6 cellular contexts compared by ENCODE assay signal in the genomic region with DNA sequence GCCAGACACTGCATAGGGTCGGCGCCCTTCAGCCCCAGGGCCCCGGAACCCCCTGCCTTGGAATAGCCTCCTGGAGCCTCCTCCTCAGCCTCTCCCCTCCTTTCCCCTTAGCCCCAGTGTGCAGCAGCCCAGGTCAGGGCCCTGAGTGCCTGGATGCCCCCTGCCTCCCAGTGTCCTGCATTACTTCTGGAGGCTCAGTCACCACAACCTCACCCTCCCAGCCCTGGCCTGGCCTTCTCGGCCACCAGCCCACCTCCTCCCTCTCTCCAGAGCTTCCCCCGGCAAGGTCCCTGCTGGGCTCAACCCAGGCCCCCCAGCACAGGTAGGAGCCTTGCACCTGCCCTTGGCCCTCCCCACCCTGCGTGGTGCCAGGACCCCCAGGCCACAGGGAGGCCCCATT.
DNase-seq lines count a peak whose midpoint lies in the region; ATAC-seq, FAIRE-seq and TF ChIP-seq lines count a peak whose summit lies in the region.
"Not testable (repeated sequence)": the region's sequence is repeated elsewhere in the genome, so short reads cannot be mapped to it uniquely, and the experiment has no call there.

No MANE protein-coding gene starts in this region.

- peak overlapping the region; percentile 89 for H3K4me3 ChIP-seq in GM12865 (ENCODE audit: low read depth, low read length)
- not testable (repeated sequence) for H3K4me3 ChIP-seq in MM.1S (ENCODE audit: low read length); HepG2 (replicated peaks in 1 of 3; ENCODE audit: insufficient read depth in 1 of 3, low read depth in 2 of 3, low read length in 3 of 3); upper lobe of right lung

- not testable (repeated sequence) for FAIRE-seq in HepG2 (lab: Jason Lieb, UNC)

- H3K9me3 Mint-ChIP-seq in activated B cell treated with CpG ODN at 0.5 μM for 24 hours = not testable (repeated sequence)

- not testable (repeated sequence) for DNase-seq in GM12865 (ENCODE audit: low read depth); MM.1S; HepG2 (ENCODE audit: low spot score); sciatic nerve (ENCODE audit: low spot score); upper lobe of right lung
- DNase-seq in activated B cell treated with CpG ODN at 0.5 μM for 24 hours = peak; percentile 14

- in situ Hi-C loops in HepG2 (cut with HindIII; ENCODE audit: extremely low pct_ligation_motif_present, low pct_unique_long_range_greater_than_20kb) = not testable (repeated sequence)

- TF ChIP-seq CTCF in GM12865 (IDR thresholded peaks at IDR 0.05; ENCODE audit: insufficient read depth, low read depth, low read length, missing control alignments); MM.1S (IDR thresholded peaks at IDR 0.05; ENCODE audit: low read length); activated B cell treated with CpG ODN at 0.5 μM for 24 hours (IDR thresholded peaks at IDR 0.05); HepG2 (CRISPR knock-in tag; IDR thresholded peaks at IDR 0.05); upper lobe of right lung (IDR thresholded peaks at IDR 0.05): not testable (repeated sequence)

- H2AFZ ChIP-seq in MM.1S (ENCODE audit: low read length); HepG2 (ENCODE audit: low read length): not testable (repeated sequence)

- TF ChIP-seq POLR2A in HepG2 (IDR thresholded peaks at IDR 0.05; ENCODE audit: insufficient read depth in 1 of 2, low read depth in 2 of 2, low read length in 2 of 2) = not testable (repeated sequence)

- not testable (repeated sequence) for TF ChIP-seq EP300 in HepG2 (IDR thresholded peaks at IDR 0.05; ENCODE audit: low read depth in 2 of 2, low read length in 2 of 2); HepG2 (CRISPR knock-in tag; IDR thresholded peaks at IDR 0.05; ENCODE audit: borderline replicate concordance)

- H3K36me3 ChIP-seq in MM.1S (replicated peaks; ENCODE audit: insufficient read depth, low read length); HepG2 (replicated peaks in 1 of 2; ENCODE audit: control insufficient read depth in 1 of 2, insufficient read depth in 2 of 2, low read length in 2 of 2); upper lobe of right lung: not testable (repeated sequence)

- H3K27ac Mint-ChIP-seq in activated B cell treated with CpG ODN at 0.5 μM for 24 hours = not testable (repeated sequence)

- peaks cover 43% of the 10 kb centered on the region for H3K36me3 Mint-ChIP-seq in activated B cell treated with CpG ODN at 0.5 μM for 24 hours (ENCODE audit: low read depth)

- H4K20me1 ChIP-seq in MM.1S (ENCODE audit: insufficient read depth, low read length); HepG2 (ENCODE audit: insufficient read depth, low read length): not testable (repeated sequence)

- H3K27me3 ChIP-seq in MM.1S (replicated peaks; ENCODE audit: insufficient read depth, low read length); upper lobe of right lung: not testable (repeated sequence)
- H3K27me3 ChIP-seq in HepG2 (ENCODE audit: control insufficient read depth in 1 of 2, insufficient read depth in 2 of 2, low read length in 2 of 2) = peaks cover 7 to 11% of the 10 kb centered on the region in 2 experiments; a peak in 4 of 5 replicates

- WGBS in HepG2 (ENCODE audit: low lambda C conversion rate) = no CpG with 5 or more reads among the region's 6 CpGs

- not testable (repeated sequence) for H3K9me2 ChIP-seq in MM.1S (replicated peaks; ENCODE audit: insufficient read depth, low read length)

- not testable (repeated sequence) for H3K27me3 Mint-ChIP-seq in activated B cell treated with CpG ODN at 0.5 μM for 24 hours

- H3K9ac ChIP-seq in MM.1S (ENCODE audit: low read length) = peak overlapping the region; percentile 42; the same call in 1 of the 2 replicates
- H3K9ac ChIP-seq in HepG2 (ENCODE audit: insufficient read depth, low read depth, low read length) = not testable (repeated sequence)

- H3K4me3 Mint-ChIP-seq in activated B cell treated with CpG ODN at 0.5 μM for 24 hours = peak overlapping the region; percentile 98

- intact Hi-C loops in activated B cell treated with CpG ODN at 0.5 μM for 24 hours (cut with micrococcal nuclease); HepG2 (cut with micrococcal nuclease; ENCODE audit: unreplicated experiment); sciatic nerve (cut with DNase I); upper lobe of right lung (cut with DNase I): not testable (repeated sequence)

- H3K4me1 ChIP-seq in MM.1S (ENCODE audit: low read length); HepG2 (ENCODE audit: insufficient read depth, low read length); upper lobe of right lung: not testable (repeated sequence)

- POLR2A ChIA-PET in activated B cell treated with CpG ODN at 0.5 μM for 24 hours (lab: Charles Lee) = interaction anchor here (0.8 kb wide), 1 partner anchor 18 kb away, joined by 7 read pairs; no protein-coding TSS in a partner anchor
- POLR2A ChIA-PET in HepG2 (lab: Yijun Ruan, JAX) = not testable (repeated sequence)

- not testable (repeated sequence) for TF ChIP-seq RAD21 in HepG2 (CRISPR knock-in tag; IDR thresholded peaks at IDR 0.05)

- not testable (repeated sequence) for ATAC-seq in activated B cell treated with CpG ODN at 0.5 μM for 24 hours (ENCODE audit: low read depth)
- peak; percentile 42 for ATAC-seq in HepG2
- peak; percentile 22 for ATAC-seq in sciatic nerve
- ATAC-seq in upper lobe of right lung = peak; percentile 5

- H3F3A ChIP-seq in MM.1S (ENCODE audit: insufficient read depth, low read length) = not testable (repeated sequence)

- CTCF ChIA-PET in activated B cell treated with CpG ODN at 0.5 μM for 24 hours (lab: Charles Lee); HepG2 (lab: Yijun Ruan, JAX; ENCODE audit: low intra/inter-chr PET ratio, low total read pairs): not testable (repeated sequence)

- H3K4me2 ChIP-seq in MM.1S (ENCODE audit: low read depth, low read length); HepG2 (ENCODE audit: low read depth, low read length): not testable (repeated sequence)

- peak overlapping the region; percentile 51; the same call in 1 of the 2 replicates for H3K27ac ChIP-seq in MM.1S (ENCODE audit: low read length)
- H3K27ac ChIP-seq in HepG2 (ENCODE audit: extremely low read length, insufficient read depth, low read length); upper lobe of right lung: not testable (repeated sequence)

- BruUV-seq in HepG2 (replicated peaks; lab: Mats Ljungman, UMichigan) = not testable (repeated sequence)

- not testable (repeated sequence) for H3K79me2 ChIP-seq in MM.1S (ENCODE audit: low read length); HepG2 (ENCODE audit: insufficient read depth, low read length)

- peaks cover 47% of the 10 kb centered on the region for H3K4me1 Mint-ChIP-seq in activated B cell treated with CpG ODN at 0.5 μM for 24 hours

- not testable (repeated sequence) for H3K9me3 ChIP-seq in MM.1S (replicated peaks; ENCODE audit: insufficient read depth, low read length); HepG2 (ENCODE audit: low read length); upper lobe of right lung
